8 cellular contexts compared by ENCODE assay signal in the genomic region with DNA sequence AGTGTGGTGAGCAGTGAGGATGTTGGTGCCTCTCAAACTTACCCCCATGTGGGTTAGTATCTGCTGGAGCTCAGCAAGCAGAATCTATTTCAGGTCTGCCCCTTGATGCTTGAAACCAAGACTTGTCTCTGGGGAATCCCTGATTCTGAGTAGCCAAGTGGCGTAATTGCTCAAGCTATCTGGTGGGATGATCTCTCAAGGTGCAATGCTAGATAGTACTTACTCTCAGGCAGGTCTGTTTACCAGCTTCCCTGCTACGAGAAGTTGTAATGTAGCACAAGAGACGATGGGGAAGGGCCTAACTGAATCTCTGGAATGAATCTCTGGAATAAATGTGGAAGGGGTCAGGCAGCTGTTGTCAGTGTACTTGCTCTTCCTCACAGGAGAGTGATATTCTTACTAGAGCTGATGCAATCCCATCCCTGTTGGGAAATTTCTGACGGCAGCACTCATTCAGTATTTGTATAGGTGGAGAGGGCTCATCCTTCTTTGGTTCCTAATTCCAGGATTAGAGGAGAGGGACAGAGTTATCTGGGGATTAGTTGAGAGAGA.
DNase-seq lines count a peak whose midpoint lies in the region; ATAC-seq and TF ChIP-seq lines count a peak whose summit lies in the region.

No MANE protein-coding gene starts in this region.

- no peaks in the 10 kb centered on the region; the same call in 1 of the 2 replicates for H3K36me3 ChIP-seq in WERI-Rb-1
- H3K36me3 ChIP-seq in suprapubic skin: no peaks in the 10 kb centered on the region

- WGBS in suprapubic skin: 44% methylated on average over 4 of the region's 4 CpGs

- H3K4me3 ChIP-seq in WERI-Rb-1 (ENCODE audit: low read depth, low read length) (peak overlapping the region; percentile 8), suprapubic skin (peak overlapping the region; percentile 39)

- H3K27ac ChIP-seq in WERI-Rb-1: peak overlapping the region; percentile 83
- peak overlapping the region; percentile 19 for H3K27ac ChIP-seq in suprapubic skin

- DNase-seq in AG20443 (ENCODE audit: low spot score): peak; percentile 40
- peak; percentile 57 for DNase-seq in WERI-Rb-1
- DNase-seq in left ventricle myocardium superior: no peak
- DNase-seq in suprapubic skin (ENCODE audit: low spot score in 2 of 2): no peak
- DNase-seq in NCI-H1105 treated with DMSO at 0.1 percent for 48 hours (lab: John Stamatoyannopoulos, UW): no peak
- DNase-seq in GDM1 (lab: John Stamatoyannopoulos, UW): no peak

- no peak for TF ChIP-seq POLR2A in suprapubic skin (IDR thresholded peaks at IDR 0.05)

- H3K4me1 ChIP-seq in suprapubic skin: peaks cover 79% of the 10 kb centered on the region

- TF ChIP-seq CTCF in WERI-Rb-1 (IDR thresholded peaks at IDR 0.05; ENCODE audit: low read depth, low read length): no peak
- TF ChIP-seq CTCF in suprapubic skin (IDR thresholded peaks at IDR 0.05): no peak

- no peak for TF ChIP-seq EP300 in suprapubic skin (IDR thresholded peaks at IDR 0.05)

- no peaks in the 10 kb centered on the region for H3K27me3 ChIP-seq in WERI-Rb-1 (ENCODE audit: insufficient read depth, low read depth, severe bottlenecking)
- no peaks in the 10 kb centered on the region for H3K27me3 ChIP-seq in suprapubic skin

- H3K9me3 ChIP-seq in WERI-Rb-1 (ENCODE audit: severe bottlenecking): no peaks in the 10 kb centered on the region
- no peaks in the 10 kb centered on the region for H3K9me3 ChIP-seq in suprapubic skin

- ATAC-seq in GM18868 (IDR thresholded peaks at IDR 0.05; ENCODE audit: unreplicated experiment) (peak; percentile 77), HG03108 (IDR thresholded peaks at IDR 0.05; ENCODE audit: unreplicated experiment) (peak; percentile 58), left ventricle myocardium superior (peak; percentile 29)

- intact Hi-C loops in left ventricle myocardium superior (cut with micrococcal nuclease): no loop called here

Comparison
In these comparisons a context has a peak if more than half of its experiments do, and no peak if none do; other contexts are left out.
1. DNase-seq: peak in AG20443 (single experiment) and WERI-Rb-1 (single experiment); none in left ventricle myocardium superior (single experiment), suprapubic skin (0 of 2), NCI-H1105 treated with DMSO at 0.1 percent for 48 hours (single experiment) and GDM1 (single experiment).
2. Peak in every context shown above with its lines, with median percentiles within 50 percentile points of each other: ATAC-seq.